8 cellular contexts compared by ENCODE assay signal in the genomic region with DNA sequence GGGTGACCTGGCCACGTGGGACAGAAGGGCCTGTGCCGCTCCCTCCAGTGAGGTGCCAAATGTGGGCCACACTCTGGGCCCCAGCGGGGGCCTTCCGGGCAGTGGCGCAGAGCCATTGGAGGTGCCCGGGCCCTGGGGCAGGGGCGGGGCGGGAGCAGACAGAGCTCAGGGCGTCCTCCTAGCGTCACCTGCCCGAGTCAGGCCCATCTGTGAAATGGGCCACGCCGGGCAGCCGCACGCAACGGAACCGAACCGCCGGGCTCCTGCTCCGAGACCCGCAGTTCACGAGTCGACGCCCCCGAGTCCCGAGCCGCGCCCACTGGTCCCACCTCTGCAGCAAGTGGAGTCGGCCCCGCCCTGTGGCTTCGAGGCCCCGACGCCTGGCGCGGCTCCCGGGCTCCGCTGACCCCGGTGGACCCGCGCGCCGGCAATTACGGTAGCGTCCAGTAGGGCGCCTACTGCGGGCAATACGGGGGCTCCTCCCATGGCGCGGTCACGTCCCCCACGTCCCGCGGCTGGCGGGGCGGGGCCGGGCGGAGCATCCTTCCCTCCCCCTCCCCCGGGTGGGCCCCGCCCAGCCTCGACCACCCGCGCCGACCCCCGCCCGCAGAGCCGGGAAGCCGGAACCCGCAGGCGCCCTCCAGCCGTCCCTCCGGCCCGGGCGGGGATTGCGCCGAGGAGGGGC. TPM values are rescaled to one million over a fixed set of nuclear protein-coding genes. Genes with fewer than 3 reads are reported as not detected.
A peak's percentile ranks its signal among the peaks of the same experiment; 100 is the strongest.
DNase-seq lines count a peak whose midpoint lies in the region; ATAC-seq and TF ChIP-seq lines count a peak whose summit lies in the region.

No MANE protein-coding gene starts in this region.

- DNase-seq in CD1c-positive myeloid dendritic cell (ENCODE audit: extremely low spot score): peak; percentile 83
- DNase-seq in M059J (ENCODE audit: low read depth): peak; percentile 55
- DNase-seq in activated CD8-positive, alpha-beta memory T cell treated with anti-CD3 and anti-CD28 coated beads, Interleukin-2, amount 50 U/mL, for 48 hours: peak; percentile 87
- DNase-seq in erythroblast (lab: John Stamatoyannopoulos, UW): peak; percentile 85 to 87
- DNase-seq in midbrain (lab: John Stamatoyannopoulos, UW): peak; percentile 50

- ATAC-seq in GM21360 (IDR thresholded peaks at IDR 0.05; ENCODE audit: unreplicated experiment) (peak; percentile 32), HG02763 (IDR thresholded peaks at IDR 0.05; ENCODE audit: unreplicated experiment) (no peak)

- H3K27ac ChIP-seq in temporal lobe (ENCODE audit: low read depth, low read length): peak overlapping the region; percentile 36

- no peak for TF ChIP-seq POLR2A in erythroblast (IDR thresholded peaks at IDR 0.05; ENCODE audit: low read length)

RNA-seq across cellular contexts. Expression of a gene that starts 1.9 kb away (rescaled TPM):
- total RNA-seq in M059J (2014; rRNA removed; shearing (Covaris generic)): 48.1 and 84.8 TPM in 2 replicates
- total RNA-seq in temporal lobe: 2.5 TPM

RNA-seq across cellular contexts. Expression of a gene that starts 18.1 kb away (rescaled TPM):
- total RNA-seq in M059J (2014; rRNA removed; shearing (Covaris generic)): 0.91 and 3.4 TPM in 2 replicates
- total RNA-seq in temporal lobe: 16.2 TPM

RNA-seq across cellular contexts. Expression of a gene that starts 42.7 kb away (rescaled TPM):
- 41.6 and 43.7 TPM in 2 replicates for total RNA-seq in M059J (2014; rRNA removed; shearing (Covaris generic))
- total RNA-seq in temporal lobe: 32.2 TPM

Comparison
In these comparisons a context has a peak if more than half of its experiments do, and no peak if none do; other contexts are left out.
1. RNA of a gene that starts 1.9 kb away (total RNA-seq): 48.1 to 84.8 TPM in M059J; 2.5 TPM in temporal lobe (single experiment); every median in the first group is over 10 times any median in the second.
2. Peak in every context shown above with its lines, with median percentiles within 50 percentile points of each other: DNase-seq.